Comparison of ENCODE assay signal across 18 cellular contexts in the genomic region with DNA sequence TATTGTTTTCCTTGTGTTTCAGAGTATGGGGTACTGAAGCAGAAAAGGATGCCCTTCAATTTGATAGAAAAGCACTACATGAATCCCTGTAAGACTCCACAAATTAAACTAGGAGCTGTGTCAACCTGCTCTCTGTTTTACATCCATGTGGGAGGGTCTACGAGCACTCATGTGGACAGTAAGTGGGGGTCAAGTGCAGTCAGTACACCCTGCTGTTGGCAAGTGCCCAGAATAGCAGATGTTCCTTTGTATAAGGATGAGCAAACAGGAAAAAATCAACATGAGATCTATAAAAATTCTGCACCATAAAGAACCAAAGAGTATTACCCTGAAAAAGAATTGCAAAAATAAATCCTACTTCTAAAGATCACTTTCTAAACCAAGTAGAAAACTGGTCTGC.
DNase-seq lines count a peak whose midpoint lies in the region; ATAC-seq and TF ChIP-seq lines count a peak whose summit lies in the region.
"Had no signal": no experiment of that assay in that cellular context is flagged by ENCODE, and none has a peak within 500 bp of the region (broad histone marks: within the 10 kb centered on the region; RNA-seq: fewer than 3 reads in every experiment).

No MANE protein-coding gene starts in this region.

- no peaks in the 10 kb centered on the region for H3K4me1 ChIP-seq in thyroid gland
- H3K4me1 ChIP-seq: ascending aorta, BLaER1, heart left ventricle, pancreas had no signal

- 38 to 50% methylated on average over 1 of the region's 1 CpG for WGBS in thyroid gland, 2 donors

- H3K9me3 ChIP-seq in thyroid gland = no peaks in the 10 kb centered on the region
- H3K9me3 ChIP-seq: ascending aorta, BLaER1, heart left ventricle, pancreas, SK-N-SH had no signal

- no peaks in the 10 kb centered on the region for H3K36me3 ChIP-seq in thyroid gland
- H3K36me3 ChIP-seq: ascending aorta, BLaER1, heart left ventricle, pancreas had no signal

- ATAC-seq in GM21515 (IDR thresholded peaks at IDR 0.05; ENCODE audit: unreplicated experiment) = no peak
- ATAC-seq: activated CD8-positive, alpha-beta T cell treated with anti-CD3 and anti-CD28 coated beads for 36 hours; esophagus mucosa; heart left ventricle; pancreas; stimulated activated naive B cell treated with anti-CD40 and anti-IgM and Interleukin-4, amounts not matched to agents 10 μg/mL and 1 μg/mL and 100 μg/mL, for 72 hours had no signal

- intact Hi-C loops in thyroid gland (cut with DNase I) = no loop called here

- DNase-seq in NCI-H1105 (lab: John Stamatoyannopoulos, UW) = peak; percentile 98
- peak; percentile 84 for DNase-seq in NCI-H2171 treated with DMSO at 0.1 percent for 48 hours (lab: John Stamatoyannopoulos, UW)
- peak; percentile 97 for DNase-seq in SHP77 treated with DMSO at 0.1 percent for 48 hours (lab: John Stamatoyannopoulos, UW)
- peak; percentile 35 to 47 for DNase-seq in thyroid gland
- no peak for DNase-seq in 8988T
- no peak for DNase-seq in SW 1271 (lab: John Stamatoyannopoulos, UW)
- DNase-seq: activated CD8-positive, alpha-beta T cell treated with anti-CD3 and anti-CD28 coated beads for 36 hours; activated effector memory CD4-positive, alpha-beta T cell treated with Interleukin-2 at 50 U/mL for 16 hours; GM23248; heart left ventricle; pancreas; SK-N-SH; stimulated activated naive B cell treated with anti-CD40 and anti-IgM and Interleukin-4, amounts not matched to agents 10 μg/mL and 1 μg/mL and 100 μg/mL, for 72 hours had no signal

- H3K4me3 ChIP-seq in thyroid gland (replicated peaks in 1 of 3) = no peak overlapping the region
- H3K4me3 ChIP-seq: ascending aorta, BLaER1, GM23248, heart left ventricle, pancreas, smooth muscle cell had no signal

- H3K27me3 ChIP-seq in thyroid gland = no peaks in the 10 kb centered on the region
- H3K27me3 ChIP-seq: ascending aorta, BLaER1, heart left ventricle, pancreas had no signal

- H3K27ac ChIP-seq in thyroid gland = no peak overlapping the region
- H3K27ac ChIP-seq: ascending aorta, BLaER1, GM23248, heart left ventricle, pancreas had no signal

- no peak for TF ChIP-seq POLR2A in thyroid gland (IDR thresholded peaks at IDR 0.05)

- no peak for TF ChIP-seq CTCF in thyroid gland (IDR thresholded peaks at IDR 0.05)

Comparison
In these comparisons a context has a peak if more than half of its experiments do, and no peak if none do; other contexts are left out.
1. DNase-seq: peak in NCI-H1105 (single experiment), NCI-H2171 treated with DMSO at 0.1 percent for 48 hours (single experiment), SHP77 treated with DMSO at 0.1 percent for 48 hours (single experiment) and thyroid gland (2 of 2); none in 8988T (single experiment) and SW 1271 (0 of 2).